In the genomic region with DNA sequence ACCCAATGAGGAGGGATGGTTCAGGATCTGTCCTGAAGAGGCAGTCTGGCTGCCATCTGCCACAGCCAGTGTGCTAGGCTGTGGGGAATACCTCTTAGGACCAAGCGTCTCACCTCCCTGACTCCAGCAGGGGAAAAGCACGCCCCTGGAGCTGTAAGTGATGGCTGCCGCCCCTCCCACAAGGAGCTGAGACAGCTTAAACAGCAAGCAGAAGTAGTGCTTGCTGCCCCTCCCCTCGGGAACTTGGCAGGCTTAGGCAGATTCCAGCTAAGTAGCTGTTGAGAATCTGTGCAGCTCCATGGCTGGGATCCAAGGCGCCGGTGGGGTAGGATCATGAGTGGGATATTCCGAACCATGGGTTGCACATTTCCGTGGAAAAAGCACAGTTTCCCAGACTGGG, we compare ENCODE assay signal across 1 cellular context.
TF ChIP-seq lines count a peak whose summit lies in the region.

No MANE protein-coding gene starts in this region.

TF ChIP-seq in H1, 55 proteins besides CTCF, POLR2A, EP300 and RAD21 (continued from another document):
- no peak for TF ChIP-seq SIN3A (conservative IDR thresholded peaks at IDR 0.05 in 1 of 2, IDR thresholded peaks at IDR 0.05 in 1 of 2; ENCODE audit: low read depth in 1 of 2, low read length in 2 of 2)
